1 cellular context compared by ENCODE assay signal in the genomic region with DNA sequence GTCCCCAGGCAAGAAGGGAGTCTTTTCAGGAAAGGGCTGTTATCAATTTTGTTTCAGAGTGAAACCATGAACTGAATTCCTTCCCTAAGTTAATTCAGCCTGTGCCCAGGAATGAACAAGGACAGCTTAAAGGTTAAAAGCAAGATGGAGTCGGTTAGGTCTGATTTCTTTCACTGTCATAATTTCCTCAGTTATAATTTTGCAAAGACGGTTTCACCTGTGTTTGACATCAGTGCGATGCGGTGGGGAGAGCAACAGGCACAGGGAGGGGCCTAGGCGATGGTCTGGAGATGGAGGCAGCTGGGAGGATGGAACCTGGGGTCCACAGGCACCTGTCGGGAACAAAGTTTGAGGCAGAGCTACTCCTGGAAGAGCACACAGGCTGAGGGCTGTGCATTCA.
TF ChIP-seq lines count a peak whose summit lies in the region.

No MANE protein-coding gene starts in this region.

TF ChIP-seq in K562, 482 proteins besides CTCF, POLR2A, EP300 and RAD21 (continued from another document):
- TF ChIP-seq, protein P1, sequence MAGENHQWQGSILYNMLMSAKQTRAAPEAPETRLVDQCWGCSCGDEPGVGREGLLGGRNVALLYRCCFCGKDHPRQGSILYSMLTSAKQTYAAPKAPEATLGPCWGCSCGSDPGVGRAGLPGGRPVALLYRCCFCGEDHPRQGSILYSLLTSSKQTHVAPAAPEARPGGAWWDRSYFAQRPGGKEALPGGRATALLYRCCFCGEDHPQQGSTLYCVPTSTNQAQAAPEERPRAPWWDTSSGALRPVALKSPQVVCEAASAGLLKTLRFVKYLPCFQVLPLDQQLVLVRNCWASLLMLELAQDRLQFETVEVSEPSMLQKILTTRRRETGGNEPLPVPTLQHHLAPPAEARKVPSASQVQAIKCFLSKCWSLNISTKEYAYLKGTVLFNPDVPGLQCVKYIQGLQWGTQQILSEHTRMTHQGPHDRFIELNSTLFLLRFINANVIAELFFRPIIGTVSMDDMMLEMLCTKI (IDR thresholded peaks at IDR 0.05; ENCODE audit: partially characterized antibody): no peak
- TF ChIP-seq TSC22D4 (tag; IDR thresholded peaks at IDR 0.05) (no peak), ZBED1 (IDR thresholded peaks at IDR 0.05) (no peak), GTF2F1 (IDR thresholded peaks at IDR 0.05; ENCODE audit: low read depth, low read length) (no peak), POLR3A (IDR thresholded peaks at IDR 0.05; ENCODE audit: borderline replicate concordance, extremely low read depth, insufficient read depth, insufficient read length) (no peak), SMAD4 (CRISPR knock-in tag; conservative IDR thresholded peaks at IDR 0.05) (peak; percentile 59; the same call in 1 of the 2 replicates), CXXC5 (CRISPR knock-in tag; IDR thresholded peaks at IDR 0.05) (0 out of 2 replicates have a peak, but pooled peaks have one; percentile 31)
- TF ChIP-seq, protein P2, sequence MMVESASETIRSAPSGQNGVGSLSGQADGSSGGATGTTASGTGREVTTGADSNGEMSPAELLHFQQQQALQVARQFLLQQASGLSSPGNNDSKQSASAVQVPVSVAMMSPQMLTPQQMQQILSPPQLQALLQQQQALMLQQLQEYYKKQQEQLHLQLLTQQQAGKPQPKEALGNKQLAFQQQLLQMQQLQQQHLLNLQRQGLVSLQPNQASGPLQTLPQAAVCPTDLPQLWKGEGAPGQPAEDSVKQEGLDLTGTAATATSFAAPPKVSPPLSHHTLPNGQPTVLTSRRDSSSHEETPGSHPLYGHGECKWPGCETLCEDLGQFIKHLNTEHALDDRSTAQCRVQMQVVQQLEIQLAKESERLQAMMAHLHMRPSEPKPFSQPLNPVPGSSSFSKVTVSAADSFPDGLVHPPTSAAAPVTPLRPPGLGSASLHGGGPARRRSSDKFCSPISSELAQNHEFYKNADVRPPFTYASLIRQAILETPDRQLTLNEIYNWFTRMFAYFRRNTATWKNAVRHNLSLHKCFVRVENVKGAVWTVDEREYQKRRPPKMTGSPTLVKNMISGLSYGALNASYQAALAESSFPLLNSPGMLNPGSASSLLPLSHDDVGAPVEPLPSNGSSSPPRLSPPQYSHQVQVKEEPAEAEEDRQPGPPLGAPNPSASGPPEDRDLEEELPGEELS (CRISPR knock-in tag; IDR thresholded peaks at IDR 0.05; ENCODE audit: borderline replicate concordance): no peak
TF ChIP-seq in K562: peak in this region for 14.
